Comparison of ENCODE assay signal across 2 cellular contexts in genomic region chr3:167705840-167706239, GRCh38.
TF ChIP-seq lines count a peak whose summit lies in the region.

No MANE protein-coding gene starts in this region.

TF ChIP-seq in SK-N-SH, 30 proteins besides CTCF, POLR2A, EP300 and RAD21 (continued from another document):
- TF ChIP-seq EZH2phosphoT487 (IDR thresholded peaks at IDR 0.05; ENCODE audit: borderline replicate concordance, low read depth) (no peak), CHD2 (IDR thresholded peaks at IDR 0.05; ENCODE audit: low read length, partially characterized antibody) (no peak), FOXJ3 (CRISPR knock-in tag; IDR thresholded peaks at IDR 0.05) (no peak), TAF1 (IDR thresholded peaks at IDR 0.05; ENCODE audit: borderline replicate concordance, low read depth, low read length) (no peak), MAX (IDR thresholded peaks at IDR 0.05; ENCODE audit: low read depth) (no peak), USF2 (IDR thresholded peaks at IDR 0.05; ENCODE audit: borderline replicate concordance, low read depth, low read length) (no peak), GATA2 (CRISPR knock-in tag; IDR thresholded peaks at IDR 0.05) (no peak)
- TF ChIP-seq, protein P1, sequence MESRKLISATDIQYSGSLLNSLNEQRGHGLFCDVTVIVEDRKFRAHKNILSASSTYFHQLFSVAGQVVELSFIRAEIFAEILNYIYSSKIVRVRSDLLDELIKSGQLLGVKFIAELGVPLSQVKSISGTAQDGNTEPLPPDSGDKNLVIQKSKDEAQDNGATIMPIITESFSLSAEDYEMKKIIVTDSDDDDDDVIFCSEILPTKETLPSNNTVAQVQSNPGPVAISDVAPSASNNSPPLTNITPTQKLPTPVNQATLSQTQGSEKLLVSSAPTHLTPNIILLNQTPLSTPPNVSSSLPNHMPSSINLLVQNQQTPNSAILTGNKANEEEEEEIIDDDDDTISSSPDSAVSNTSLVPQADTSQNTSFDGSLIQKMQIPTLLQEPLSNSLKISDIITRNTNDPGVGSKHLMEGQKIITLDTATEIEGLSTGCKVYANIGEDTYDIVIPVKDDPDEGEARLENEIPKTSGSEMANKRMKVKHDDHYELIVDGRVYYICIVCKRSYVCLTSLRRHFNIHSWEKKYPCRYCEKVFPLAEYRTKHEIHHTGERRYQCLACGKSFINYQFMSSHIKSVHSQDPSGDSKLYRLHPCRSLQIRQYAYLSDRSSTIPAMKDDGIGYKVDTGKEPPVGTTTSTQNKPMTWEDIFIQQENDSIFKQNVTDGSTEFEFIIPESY (IDR thresholded peaks at IDR 0.05; ENCODE audit: borderline replicate concordance, low read depth) = no peak

TF ChIP-seq in WTC11, 78 proteins besides CTCF, POLR2A, EP300 and RAD21 (continued from another document):
- TF ChIP-seq NR1H2 (CRISPR knock-in tag; IDR thresholded peaks at IDR 0.05) (no peak), NFE2L1 (CRISPR knock-in tag; IDR thresholded peaks at IDR 0.05) (no peak), FOXJ3 (CRISPR knock-in tag; IDR thresholded peaks at IDR 0.05; ENCODE audit: borderline replicate concordance) (no peak), JAZF1 (CRISPR knock-in tag; IDR thresholded peaks at IDR 0.05) (no peak), HMGA2 (CRISPR knock-in tag; IDR thresholded peaks at IDR 0.05) (no peak), ZNF219 (CRISPR knock-in tag; IDR thresholded peaks at IDR 0.05; ENCODE audit: borderline replicate concordance) (no peak), ATF1 (CRISPR knock-in tag; IDR thresholded peaks at IDR 0.05) (no peak), NR3C1 (CRISPR knock-in tag; conservative IDR thresholded peaks at IDR 0.05; ENCODE audit: low read depth) (no peak), GRHL2 (CRISPR knock-in tag; IDR thresholded peaks at IDR 0.05; ENCODE audit: insufficient replicate concordance, severe bottlenecking) (no peak), TP53 (CRISPR knock-in tag; IDR thresholded peaks at IDR 0.05) (no peak)
- TF ChIP-seq, protein P2, sequence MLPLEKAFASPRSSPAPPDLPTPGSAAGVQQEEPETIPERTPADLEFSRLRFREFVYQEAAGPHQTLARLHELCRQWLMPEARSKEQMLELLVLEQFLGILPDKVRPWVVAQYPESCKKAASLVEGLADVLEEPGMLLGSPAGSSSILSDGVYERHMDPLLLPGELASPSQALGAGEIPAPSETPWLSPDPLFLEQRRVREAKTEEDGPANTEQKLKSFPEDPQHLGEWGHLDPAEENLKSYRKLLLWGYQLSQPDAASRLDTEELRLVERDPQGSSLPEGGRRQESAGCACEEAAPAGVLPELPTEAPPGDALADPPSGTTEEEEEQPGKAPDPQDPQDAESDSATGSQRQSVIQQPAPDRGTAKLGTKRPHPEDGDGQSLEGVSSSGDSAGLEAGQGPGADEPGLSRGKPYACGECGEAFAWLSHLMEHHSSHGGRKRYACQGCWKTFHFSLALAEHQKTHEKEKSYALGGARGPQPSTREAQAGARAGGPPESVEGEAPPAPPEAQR (CRISPR knock-in tag; IDR thresholded peaks at IDR 0.05) = no peak
- TF ChIP-seq, protein P3, sequence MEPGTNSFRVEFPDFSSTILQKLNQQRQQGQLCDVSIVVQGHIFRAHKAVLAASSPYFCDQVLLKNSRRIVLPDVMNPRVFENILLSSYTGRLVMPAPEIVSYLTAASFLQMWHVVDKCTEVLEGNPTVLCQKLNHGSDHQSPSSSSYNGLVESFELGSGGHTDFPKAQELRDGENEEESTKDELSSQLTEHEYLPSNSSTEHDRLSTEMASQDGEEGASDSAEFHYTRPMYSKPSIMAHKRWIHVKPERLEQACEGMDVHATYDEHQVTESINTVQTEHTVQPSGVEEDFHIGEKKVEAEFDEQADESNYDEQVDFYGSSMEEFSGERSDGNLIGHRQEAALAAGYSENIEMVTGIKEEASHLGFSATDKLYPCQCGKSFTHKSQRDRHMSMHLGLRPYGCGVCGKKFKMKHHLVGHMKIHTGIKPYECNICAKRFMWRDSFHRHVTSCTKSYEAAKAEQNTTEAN (CRISPR knock-in tag; IDR thresholded peaks at IDR 0.05) = no peak
- TF ChIP-seq, protein P4, sequence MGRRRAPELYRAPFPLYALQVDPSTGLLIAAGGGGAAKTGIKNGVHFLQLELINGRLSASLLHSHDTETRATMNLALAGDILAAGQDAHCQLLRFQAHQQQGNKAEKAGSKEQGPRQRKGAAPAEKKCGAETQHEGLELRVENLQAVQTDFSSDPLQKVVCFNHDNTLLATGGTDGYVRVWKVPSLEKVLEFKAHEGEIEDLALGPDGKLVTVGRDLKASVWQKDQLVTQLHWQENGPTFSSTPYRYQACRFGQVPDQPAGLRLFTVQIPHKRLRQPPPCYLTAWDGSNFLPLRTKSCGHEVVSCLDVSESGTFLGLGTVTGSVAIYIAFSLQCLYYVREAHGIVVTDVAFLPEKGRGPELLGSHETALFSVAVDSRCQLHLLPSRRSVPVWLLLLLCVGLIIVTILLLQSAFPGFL (CRISPR knock-in tag; IDR thresholded peaks at IDR 0.05; ENCODE audit: borderline replicate concordance) = no peak
